ENCODE assay signal across 1 cellular context in genomic region chr19:7522923-7523667, GRCh38.
TF ChIP-seq lines count a peak whose summit lies in the region.

No MANE protein-coding gene starts in this region.

TF ChIP-seq in endothelial cell of umbilical vein, 7 proteins besides CTCF, POLR2A, EP300 and RAD21 (continued from another document):
- no peak for TF ChIP-seq MYC (IDR thresholded peaks at IDR 0.05; ENCODE audit: low read depth, low read length)
